Comparison of ENCODE assay signal across 8 cellular contexts in genomic region chr15:43514241-43515057, GRCh38. TPM values are rescaled to one million over a fixed set of nuclear protein-coding genes. Genes with fewer than 3 reads are reported as not detected.
A peak's percentile ranks its signal among the peaks of the same experiment; 100 is the strongest.
DNase-seq lines count a peak whose midpoint lies in the region; ATAC-seq and TF ChIP-seq lines count a peak whose summit lies in the region.

No MANE protein-coding gene starts in this region.

- WGBS in GM23248 (ENCODE audit: low coverage in 1 of 2, low lambda C conversion rate in 2 of 2, missing lambda C conversion rate in 2 of 2), 2 experiments: 47 to 51% methylated on average over 4 of the region's 4 CpGs

- no peaks in the 10 kb centered on the region for H3K9me3 ChIP-seq in GM23248 (ENCODE audit: low read depth)

- in situ Hi-C loops in GM23248 (cut with MboI): no loop called here

- peak overlapping the region; percentile 73 for H2AFZ ChIP-seq in GM23248

- POLR2A ChIA-PET in BJ (lab: Charles Lee): no interaction called here

- H3K27me3 ChIP-seq in BJ (ENCODE audit: control insufficient read depth, insufficient read depth, low read length) (no peaks in the 10 kb centered on the region), GM23248 (replicated peaks; ENCODE audit: insufficient read depth) (no peaks in the 10 kb centered on the region)

- CTCF ChIA-PET in BJ (lab: Yijun Ruan, JAX): interaction anchor here (0.5 to 4.5 kb wide), 18 partner anchors 9 to 228 kb away, joined by 3 to 32 read pairs (median 4); partner anchors contain the start of gene TP53BP1

- H4K20me1 ChIP-seq in GM23248 (ENCODE audit: insufficient read depth): no peaks in the 10 kb centered on the region

- peaks cover 51% of the 10 kb centered on the region for H3K4me1 ChIP-seq in GM23248 (ENCODE audit: insufficient read depth)

- peaks cover 47% of the 10 kb centered on the region for H3F3A ChIP-seq in GM23248 (ENCODE audit: insufficient read depth)

- no peaks in the 10 kb centered on the region for H3K9me2 ChIP-seq in GM23248 (ENCODE audit: insufficient read depth)

- DNase-seq in BJ (ENCODE audit: low read depth): no peak
- DNase-seq in GM23248: peak; percentile 68
- DNase-seq in SHP77 treated with DMSO at 0.1 percent for 48 hours (lab: John Stamatoyannopoulos, UW): peak; percentile 85
- peak; percentile 63 to 69 for DNase-seq in erythroblast (lab: John Stamatoyannopoulos, UW)
- peak; percentile 76 for DNase-seq in occipital lobe (lab: John Stamatoyannopoulos, UW)
- DNase-seq in foreskin melanocyte: no peak
- no peak for DNase-seq in KG1 (lab: John Stamatoyannopoulos, UW)

- TF ChIP-seq POLR2A in erythroblast (IDR thresholded peaks at IDR 0.05; ENCODE audit: low read length): peak; percentile 10

- no peak overlapping the region for H3K4me3 ChIP-seq in BJ (ENCODE audit: low read depth, low read length)
- no peak overlapping the region for H3K4me3 ChIP-seq in GM23248

- peaks cover 20% of the 10 kb centered on the region for H3K79me2 ChIP-seq in GM23248 (ENCODE audit: insufficient read depth)

- peak overlapping the region; percentile 72 for H3K27ac ChIP-seq in GM23248

- H3K9ac ChIP-seq in GM23248: peak overlapping the region; percentile 10; the same call in 1 of the 2 replicates

- peak; percentile 68 for TF ChIP-seq CTCF in BJ (IDR thresholded peaks at IDR 0.05; ENCODE audit: insufficient read depth, low read depth, low read length)

- peak overlapping the region; percentile 56 for H3K4me2 ChIP-seq in GM23248 (ENCODE audit: unreplicated experiment)

- H3K36me3 ChIP-seq in BJ (ENCODE audit: control insufficient read depth, insufficient read depth, low read length) (no peaks in the 10 kb centered on the region), GM23248 (ENCODE audit: low read depth) (no peaks in the 10 kb centered on the region)

- no peak for ATAC-seq in GM18502 (IDR thresholded peaks at IDR 0.05; ENCODE audit: poor library complexity, unreplicated experiment)

RNA-seq across cellular contexts. Expression of gene MAP1A, which starts 3.0 kb away (rescaled TPM):
- 32.9 and 54.0 TPM in 2 replicates for polyA plus RNA-seq in BJ (2011; rRNA removed)
- 112 and 123 TPM in 2 replicates for polyA minus RNA-seq in BJ (2011; rRNA and poly(A)+ RNA removed)
- 61.9 and 62.2 TPM in 2 replicates for total RNA-seq in GM23248 (2014; rRNA removed; shearing (Covaris generic))
- polyA plus RNA-seq in GM23248 (2016; fragmentation: Nextera tagmentation; extraction: Ambion mirVana): 30.3 and 31.5 TPM in 2 replicates
- total RNA-seq in occipital lobe: 35.7 TPM

RNA-seq across cellular contexts. Expression of gene TP53BP1, which starts 21.5 kb away (rescaled TPM):
- polyA plus RNA-seq in BJ (2011; rRNA removed) (48.3 and 59.9 TPM in 2 replicates), GM23248 (2016; fragmentation: Nextera tagmentation; extraction: Ambion mirVana) (20.1 and 20.4 TPM in 2 replicates)
- polyA minus RNA-seq in BJ (2011; rRNA and poly(A)+ RNA removed): 65.6 and 101 TPM in 2 replicates
- total RNA-seq in GM23248 (2014; rRNA removed; shearing (Covaris generic)): 46.4 and 56.8 TPM in 2 replicates
- 142 TPM for total RNA-seq in occipital lobe

Comparison
In these comparisons a context has a peak if more than half of its experiments do, and no peak if none do; other contexts are left out.
1. DNase-seq: peak in GM23248 (single experiment), SHP77 treated with DMSO at 0.1 percent for 48 hours (single experiment), erythroblast (2 of 2) and occipital lobe (single experiment); none in BJ (single experiment), foreskin melanocyte (single experiment) and KG1 (single experiment).